In genomic region chr5:55480781-55481180, GRCh38 we compare ENCODE assay signal across 20 cellular contexts. TPM values are rescaled to one million over a fixed set of nuclear protein-coding genes. Genes with fewer than 3 reads are reported as not detected.
DNase-seq lines count a peak whose midpoint lies in the region; ATAC-seq, FAIRE-seq and TF ChIP-seq lines count a peak whose summit lies in the region.
"Had no signal": no experiment of that assay in that cellular context is flagged by ENCODE, and none has a peak within 500 bp of the region (broad histone marks: within the 10 kb centered on the region; RNA-seq: fewer than 3 reads in every experiment).

No MANE protein-coding gene starts in this region.

- POLR2A ChIA-PET in WTC11 (lab: Charles Lee): no interaction called here

- H3K36me3 ChIP-seq in skeletal muscle satellite cell (ENCODE audit: insufficient read depth, low read length): no peaks in the 10 kb centered on the region

- DNase-seq in NOMO-1 treated with DMSO at 0.1 percent for 48 hours (lab: John Stamatoyannopoulos, UW; ENCODE audit: unreplicated experiment): peak; percentile 29
- no peak for DNase-seq in NOMO-1 treated with dmso at 0.1 percent for 144 hours (lab: John Stamatoyannopoulos, UW; ENCODE audit: unreplicated experiment)
- DNase-seq in WTC11 (ENCODE audit: low spot score): no peak
- peak; percentile 60 for DNase-seq in fibroblast of peridontal ligament (ENCODE audit: extremely low read depth)
- DNase-seq in GM12892 (ENCODE audit: insufficient read length): no peak
- no peak for DNase-seq in NCI-H1105 (lab: John Stamatoyannopoulos, UW)
- DNase-seq in mesothelial cell of epicardium (ENCODE audit: low spot score in 2 of 2, unreplicated experiment in 2 of 2): no peak
- DNase-seq: 8988T; activated gamma-delta T cell; CD4-positive, alpha-beta T cell; DMS79 treated with DMSO at 0.1 percent for 48 hours; effector CD8-positive, alpha-beta T cell; naive thymus-derived CD8-positive, alpha-beta T cell; NCI-H1417; T-helper 17 cell had no signal

- no peak overlapping the region for H3K4me3 Mint-ChIP-seq in WTC11
- no peak overlapping the region for H3K4me3 Mint-ChIP-seq in mesothelial cell of epicardium
- H3K4me3 Mint-ChIP-seq: brain; CD4-positive, alpha-beta T cell; IgD-negative memory B cell; T-helper 17 cell had no signal

- H3K4me1 ChIP-seq in skeletal muscle satellite cell (ENCODE audit: control insufficient read depth, insufficient read depth, low read length): peaks cover 16% of the 10 kb centered on the region

- H3K9ac ChIP-seq in skeletal muscle satellite cell (ENCODE audit: low read depth, low read length): no peak overlapping the region

- CTCF ChIA-PET in WTC11 (lab: Charles Lee): no interaction called here

- H3K27me3 Mint-ChIP-seq in WTC11 (ENCODE audit: low read depth) (no peaks in the 10 kb centered on the region), mesothelial cell of epicardium (ENCODE audit: low read depth) (no peaks in the 10 kb centered on the region)
- H3K27me3 Mint-ChIP-seq: brain; CD4-positive, alpha-beta T cell; IgD-negative memory B cell; naive thymus-derived CD8-positive, alpha-beta T cell; T-helper 17 cell had no signal

- H3K9me3 ChIP-seq in skeletal muscle satellite cell (replicated peaks; ENCODE audit: low read length): no peaks in the 10 kb centered on the region

- peaks cover 70% of the 10 kb centered on the region for H3K4me1 Mint-ChIP-seq in WTC11
- H3K4me1 Mint-ChIP-seq in mesothelial cell of epicardium: peaks cover 4% of the 10 kb centered on the region

- no peaks in the 10 kb centered on the region for H3K9me3 Mint-ChIP-seq in WTC11
- H3K9me3 Mint-ChIP-seq in mesothelial cell of epicardium: no peaks in the 10 kb centered on the region
- H3K9me3 Mint-ChIP-seq: brain; CD4-positive, alpha-beta T cell; IgD-negative memory B cell; naive thymus-derived CD8-positive, alpha-beta T cell had no signal

- no peaks in the 10 kb centered on the region for H3K36me3 Mint-ChIP-seq in WTC11
- H3K36me3 Mint-ChIP-seq in mesothelial cell of epicardium: peaks cover 2% of the 10 kb centered on the region

- TF ChIP-seq POLR2A in GM12892 (IDR thresholded peaks at IDR 0.05; ENCODE audit: low read depth, low read length): no peak

- H3K27ac Mint-ChIP-seq in WTC11 (peak overlapping the region; percentile 22; the same call in 1 of the 2 replicates), mesothelial cell of epicardium (no peak overlapping the region)
- H3K27ac Mint-ChIP-seq: IgD-negative memory B cell, T-helper 17 cell had no signal

- no peaks in the 10 kb centered on the region for H3K27me3 ChIP-seq in skeletal muscle satellite cell (ENCODE audit: control insufficient read depth, insufficient read depth, low read length)
- H3K27me3 ChIP-seq: foreskin keratinocyte had no signal

- no peak overlapping the region for H3K4me3 ChIP-seq in skeletal muscle satellite cell (ENCODE audit: low read length)

- no peak for ATAC-seq in WTC11
- ATAC-seq: foreskin keratinocyte; naive thymus-derived CD8-positive, alpha-beta T cell; T-helper 17 cell had no signal

- peak overlapping the region; percentile 44 for H3K4me2 ChIP-seq in skeletal muscle satellite cell (ENCODE audit: low read length)

- no peak for FAIRE-seq in GM12892 (lab: Jason Lieb, UNC)
- FAIRE-seq: urothelium cell line had no signal

- TF ChIP-seq CTCF in WTC11 (IDR thresholded peaks at IDR 0.05): no peak
- no peak for TF ChIP-seq CTCF in mesothelial cell of epicardium (IDR thresholded peaks at IDR 0.05; ENCODE audit: unreplicated experiment)

TF ChIP-seq in WTC11, 78 proteins besides CTCF, POLR2A, EP300 and RAD21:
- TF ChIP-seq STAT6 (CRISPR knock-in tag; conservative IDR thresholded peaks at IDR 0.05; ENCODE audit: low read depth) (no peak), E2F5 (CRISPR knock-in tag; IDR thresholded peaks at IDR 0.05) (no peak), GABPB1 (CRISPR knock-in tag; IDR thresholded peaks at IDR 0.05) (no peak), OVOL2 (CRISPR knock-in tag; IDR thresholded peaks at IDR 0.05; ENCODE audit: borderline replicate concordance) (no peak), FOXP4 (CRISPR knock-in tag; IDR thresholded peaks at IDR 0.05) (no peak), JUN (CRISPR knock-in tag; IDR thresholded peaks at IDR 0.05) (no peak), CBFB (CRISPR knock-in tag; IDR thresholded peaks at IDR 0.05; ENCODE audit: low read depth) (no peak), IRF1 (CRISPR knock-in tag; IDR thresholded peaks at IDR 0.05) (no peak), SP1 (CRISPR knock-in tag; conservative IDR thresholded peaks at IDR 0.05) (no peak), ZNF232 (CRISPR knock-in tag; IDR thresholded peaks at IDR 0.05) (no peak), ZNF138 (CRISPR knock-in tag; conservative IDR thresholded peaks at IDR 0.05) (no peak), ZNF512 (CRISPR knock-in tag; IDR thresholded peaks at IDR 0.05; ENCODE audit: borderline replicate concordance) (no peak), USF1 (CRISPR knock-in tag; IDR thresholded peaks at IDR 0.05) (no peak), ATF1 (CRISPR knock-in tag; IDR thresholded peaks at IDR 0.05) (no peak)

RNA-seq across cellular contexts. Expression of gene PLPP1, which starts 54.0 kb away (rescaled TPM):
- total RNA-seq in WTC11 (2021): 38.2 to 43.2 TPM (median 40.9 TPM) in 3 replicates
- 41.7 and 52.2 TPM in 2 replicates for total RNA-seq in skeletal muscle satellite cell (2012; rRNA removed)
- polyA plus RNA-seq in GM12892 (2012; ENCODE audit: missing spikeins): 2.1 TPM
- 27.6 to 31.8 TPM (median 30.5 TPM) in 3 replicates for total RNA-seq in mesothelial cell of epicardium

Comparison
In these comparisons a context has a peak if more than half of its experiments do, and no peak if none do; other contexts are left out.
1. DNase-seq: peak in NOMO-1 treated with DMSO at 0.1 percent for 48 hours (single experiment) and fibroblast of peridontal ligament (single experiment); none in NOMO-1 treated with dmso at 0.1 percent for 144 hours (single experiment), WTC11 (single experiment), GM12892 (single experiment), NCI-H1105 (single experiment) and mesothelial cell of epicardium (0 of 2).